8 cellular contexts compared by ENCODE assay signal in genomic region chr15:63188937-63189871, GRCh38. TPM values are rescaled to one million over a fixed set of nuclear protein-coding genes. Genes with fewer than 3 reads are reported as not detected.
A peak's percentile ranks its signal among the peaks of the same experiment; 100 is the strongest.
DNase-seq lines count a peak whose midpoint lies in the region; ATAC-seq, FAIRE-seq and TF ChIP-seq lines count a peak whose summit lies in the region.

Gene RAB8B, plus strand, starts transcription at chr15:63189606. Its CDS starts 19 bp downstream, at chr15:63189625.

- peak within 1 kb of the TSS; percentile 87 for H3K4me3 ChIP-seq in adipocyte (ENCODE audit: low read length)
- H3K4me3 ChIP-seq in cardiac muscle cell = peak within 1 kb of the TSS; percentile 83
- H3K4me3 ChIP-seq in parathyroid adenoma (ENCODE audit: low read depth, low read length) = peak within 1 kb of the TSS; percentile 83
- peak within 1 kb of the TSS; percentile 81 to 97 for H3K4me3 ChIP-seq in tibial artery

- FAIRE-seq in GM12891 (lab: Jason Lieb, UNC) = peak; percentile 81

- H3K4me1 ChIP-seq in adipocyte (ENCODE audit: control insufficient read depth, insufficient read depth, low read length) (peaks cover 37% of the 10 kb centered on the region), cardiac muscle cell (ENCODE audit: low read depth) (peaks cover 11% of the 10 kb centered on the region), parathyroid adenoma (no peaks in the 10 kb centered on the region), tibial artery (peaks cover 0 to 30% (median 9%) of the 10 kb centered on the region in 4 donors)

- CTCF ChIA-PET in T-cell (lab: Charles Lee) = interaction anchor here in 1 of 2 donors (0.5 kb wide), 1 partner anchor 92 kb away, joined by 6 read pairs; no protein-coding TSS in a partner anchor

- TF ChIP-seq POLR2A in GM12891 (IDR thresholded peaks at IDR 0.05; ENCODE audit: low read depth, low read length) = peak; percentile 80

- H3K9ac ChIP-seq in adipocyte (ENCODE audit: low read length) (peak within 1 kb of the TSS; percentile 84), parathyroid adenoma (peak within 1 kb of the TSS; percentile 53)

- H3K9me3 ChIP-seq in adipocyte (ENCODE audit: control insufficient read depth, low read length) (no peaks in the 10 kb centered on the region), cardiac muscle cell (ENCODE audit: low read depth) (no peaks in the 10 kb centered on the region), parathyroid adenoma (ENCODE audit: control insufficient read depth, low read length) (no peaks in the 10 kb centered on the region), tibial artery (no peaks in the 10 kb centered on the region)

- POLR2A ChIA-PET in T-cell (lab: Charles Lee) = interaction anchor here (0.7 kb wide), 2 partner anchors 43 to 77 kb away, joined by 3 to 5 read pairs; no protein-coding TSS in a partner anchor

- DNase-seq in GM12891 (ENCODE audit: insufficient read length, low spot score) = peak; percentile 64
- peak; percentile 87 to 98 (median 97) for DNase-seq in NCI-H1417 (lab: John Stamatoyannopoulos, UW)
- peak; percentile 89 to 99 (median 95) for DNase-seq in T-cell
- peak; percentile 99 for DNase-seq in adipocyte (ENCODE audit: low read depth)
- DNase-seq in cardiac muscle cell (ENCODE audit: low read depth in 1 of 2, low spot score in 1 of 2) = peak; percentile 97 to 98
- DNase-seq in tibial artery = peak; percentile 99

- no peaks in the 10 kb centered on the region for H3K27me3 Mint-ChIP-seq in T-cell

- H3K36me3 ChIP-seq in adipocyte (ENCODE audit: control insufficient read depth, insufficient read depth, low read length, severe bottlenecking) = no peaks in the 10 kb centered on the region
- no peaks in the 10 kb centered on the region for H3K36me3 ChIP-seq in cardiac muscle cell
- no peaks in the 10 kb centered on the region for H3K36me3 ChIP-seq in parathyroid adenoma (ENCODE audit: control insufficient read depth, insufficient read depth, low read length)
- no peaks in the 10 kb centered on the region for H3K36me3 ChIP-seq in tibial artery

- no peaks in the 10 kb centered on the region for H3K36me3 Mint-ChIP-seq in T-cell

- H3K27ac Mint-ChIP-seq in T-cell = peak within 1 kb of the TSS; percentile 93 to 95

- H3K27me3 ChIP-seq in adipocyte (replicated peaks; ENCODE audit: control insufficient read depth, insufficient read depth, low read length) (no peaks in the 10 kb centered on the region), cardiac muscle cell (peaks cover 9% of the 10 kb centered on the region), parathyroid adenoma (ENCODE audit: control insufficient read depth, insufficient read depth, low read length) (no peaks in the 10 kb centered on the region), tibial artery (no peaks in the 10 kb centered on the region)

- intact Hi-C loops in tibial artery (cut with DNase I; ENCODE audit: low total_unique reads) = no loop called here

- peaks cover 47 to 53% (median 50%) of the 10 kb centered on the region in 3 donors for H3K4me1 Mint-ChIP-seq in T-cell

- peak within 1 kb of the TSS; percentile 85 for H3K4me2 ChIP-seq in parathyroid adenoma (ENCODE audit: low read length)

- ATAC-seq in HG02759 (IDR thresholded peaks at IDR 0.05; ENCODE audit: unreplicated experiment) (peak; percentile 85), T-cell (replicated peaks in 1 of 4) (peak; percentile 75 to 87 (median 82))

- peak within 1 kb of the TSS; percentile 92 to 97 (median 92) for H3K4me3 Mint-ChIP-seq in T-cell

- no peaks in the 10 kb centered on the region for H3K9me3 Mint-ChIP-seq in T-cell

- H3K79me2 ChIP-seq in parathyroid adenoma = peaks cover 11% of the 10 kb centered on the region

- H3K27ac ChIP-seq in cardiac muscle cell = no peak within 1 kb of the TSS
- peak within 1 kb of the TSS; percentile 69 for H3K27ac ChIP-seq in parathyroid adenoma
- peak within 1 kb of the TSS; percentile 85 to 91 for H3K27ac ChIP-seq in tibial artery

- TF ChIP-seq CTCF in cardiac muscle cell (IDR thresholded peaks at IDR 0.05; ENCODE audit: low read depth, low read length) (no peak), parathyroid adenoma (IDR thresholded peaks at IDR 0.05) (no peak), tibial artery (IDR thresholded peaks at IDR 0.05) (no peak)

- peak within 1 kb of the TSS; percentile 89 for H2AFZ ChIP-seq in parathyroid adenoma

TF ChIP-seq in GM12891, 5 proteins besides CTCF, POLR2A, EP300 and RAD21:
- TF ChIP-seq TAF1 (IDR thresholded peaks at IDR 0.05; ENCODE audit: low read depth, low read length) (0 out of 2 replicates have a peak, but pooled peaks have one; percentile 53), POLR2AphosphoS5 (IDR thresholded peaks at IDR 0.05; ENCODE audit: low read depth, low read length) (peak; percentile 76), SPI1 (IDR thresholded peaks at IDR 0.05; ENCODE audit: low read depth, low read length) (no peak)
TF ChIP-seq in GM12891: peak in this region for 2.

RNA-seq across cellular contexts. Expression of gene RAB8B, which starts in this region (rescaled TPM):
- 55.6 TPM for polyA plus RNA-seq in GM12891 (2012; ENCODE audit: low read depth, missing spikeins)
- total RNA-seq in T-cell (10 to 100 TPM; 52.2 to 66.7 (median 55.7) TPM), cardiac muscle cell (8.0 and 12.4 TPM in 2 replicates)
- 5.1 and 8.2 TPM in 2 replicates for polyA plus RNA-seq in cardiac muscle cell
